ENCODE assay signal across 14 cellular contexts in the genomic region with DNA sequence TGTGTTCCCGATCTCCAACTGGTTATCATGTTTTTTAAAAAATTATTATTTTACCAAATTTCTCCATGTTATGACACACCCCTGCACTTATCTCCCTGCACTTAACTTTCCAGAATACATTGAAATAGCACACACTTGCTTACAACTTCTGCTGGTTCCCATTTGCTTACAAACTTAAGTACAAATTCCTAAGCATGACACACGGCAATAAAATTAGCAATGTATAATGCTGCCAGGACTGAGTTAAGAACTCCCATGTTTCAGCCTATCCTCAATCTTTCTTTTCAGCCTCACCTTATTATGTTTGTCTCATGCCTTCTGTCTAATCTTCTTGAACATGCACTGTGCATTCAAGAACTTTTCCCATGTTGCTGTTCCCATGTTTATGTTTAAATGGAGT. TPM values are rescaled to one million over a fixed set of nuclear protein-coding genes. Genes with fewer than 3 reads are reported as not detected.
DNase-seq lines count a peak whose midpoint lies in the region; ATAC-seq and TF ChIP-seq lines count a peak whose summit lies in the region.
"Had no signal": no experiment of that assay in that cellular context is flagged by ENCODE, and none has a peak within 500 bp of the region (broad histone marks: within the 10 kb centered on the region; RNA-seq: fewer than 3 reads in every experiment).

No MANE protein-coding gene starts in this region.

- H2BK15ac ChIP-seq in mesenchymal stem cell (ENCODE audit: low read depth, poor library complexity, severe bottlenecking): no peak overlapping the region

- ATAC-seq in GM21423 (IDR thresholded peaks at IDR 0.05; ENCODE audit: unreplicated experiment) (no peak), HG02885 (IDR thresholded peaks at IDR 0.05; ENCODE audit: poor library complexity, unreplicated experiment) (no peak)
- ATAC-seq: activated T-helper 17 cell treated with anti-CD3 and anti-CD28 coated beads, Interleukin-2, amount 50 U/mL, for 72 hours; CD8-positive, alpha-beta T cell had no signal

- peak; percentile 75 for DNase-seq in AG09309 (ENCODE audit: low read depth)
- DNase-seq in LoVo (ENCODE audit: low spot score): peak; percentile 80
- peak; percentile 43 for DNase-seq in epithelial cell of proximal tubule (ENCODE audit: low read depth)
- peak; percentile 84 for DNase-seq in mesenchymal stem cell
- DNase-seq in NCI-H2196 treated with DMSO at 0.1 percent for 48 hours (lab: John Stamatoyannopoulos, UW; ENCODE audit: unreplicated experiment): no peak
- no peak for DNase-seq in activated T-helper 2 cell treated with anti-CD3 and anti-CD28 coated beads, Interferon-gamma antibody, Interleukin-2, Interleukin-4, amounts not matched to agents 10 μg/mL and 5 μg/mL and 100 μg/mL, durations not matched to agents 14 hours and 24 hours and 36 hours (ENCODE audit: low spot score)
- DNase-seq: activated CD4-positive, alpha-beta T cell treated with anti-CD3 and anti-CD28 coated beads for 1 hour; CD8-positive, alpha-beta T cell; cerebellar nuclear complex; mesendoderm; NCI-H510A treated with DMSO at 0.1 percent for 48 hours had no signal

- no peak overlapping the region for H3K18ac ChIP-seq in mesenchymal stem cell (ENCODE audit: low read depth in 1 of 2, low read length in 2 of 2)

- no peaks in the 10 kb centered on the region for H3K27me3 ChIP-seq in mesenchymal stem cell (ENCODE audit: control insufficient read depth in 1 of 2, insufficient read depth in 1 of 2, low read length in 2 of 2)

- no peak overlapping the region for H3K4me2 ChIP-seq in mesenchymal stem cell (ENCODE audit: low read length, poor library complexity, severe bottlenecking)

- peak overlapping the region; percentile 33 for H3K9ac ChIP-seq in mesenchymal stem cell (ENCODE audit: low read length)

- H2BK5ac ChIP-seq in mesenchymal stem cell (ENCODE audit: low read depth, low read length, poor library complexity, severe bottlenecking): no peak overlapping the region

- TF ChIP-seq CTCF in AG09309 (IDR thresholded peaks at IDR 0.05; ENCODE audit: control insufficient read depth, insufficient read depth, low read depth, low read length, missing control alignments): no peak
- TF ChIP-seq CTCF in epithelial cell of proximal tubule (conservative IDR thresholded peaks at IDR 0.05; ENCODE audit: low read depth, low read length): no peak

- no peak overlapping the region for H3K4ac ChIP-seq in mesenchymal stem cell (ENCODE audit: low read depth in 1 of 2, low read length in 2 of 2)

- peaks cover 5% of the 10 kb centered on the region for H3K27me3 Mint-ChIP-seq in activated T-helper 2 cell treated with anti-CD3 and anti-CD28 coated beads, Interferon-gamma antibody, Interleukin-2, Interleukin-4, amounts not matched to agents 10 μg/mL and 5 μg/mL and 100 μg/mL, durations not matched to agents 14 hours and 24 hours and 36 hours (ENCODE audit: low read depth)

- 23% methylated on average over 2 of the region's 2 CpGs for WGBS in mesenchymal stem cell

- no peaks in the 10 kb centered on the region for H3K4me1 ChIP-seq in mesenchymal stem cell (ENCODE audit: control insufficient read depth, insufficient read depth, low read depth, low read length)

- H3K4me3 Mint-ChIP-seq in activated T-helper 2 cell treated with anti-CD3 and anti-CD28 coated beads, Interferon-gamma antibody, Interleukin-2, Interleukin-4, amounts not matched to agents 10 μg/mL and 5 μg/mL and 100 μg/mL, durations not matched to agents 14 hours and 24 hours and 36 hours (ENCODE audit: low read depth): no peak overlapping the region
- H3K4me3 Mint-ChIP-seq: activated T-helper 17 cell treated with anti-CD3 and anti-CD28 coated beads, Interleukin-2, amount 50 U/mL, for 72 hours; CD8-positive, alpha-beta T cell had no signal

- H2BK120ac ChIP-seq in mesenchymal stem cell (ENCODE audit: low read depth, low read length): no peak overlapping the region

- intact Hi-C loops in activated T-helper 2 cell treated with anti-CD3 and anti-CD28 coated beads, Interferon-gamma antibody, Interleukin-2, Interleukin-4, amounts not matched to agents 10 μg/mL and 5 μg/mL and 100 μg/mL, durations not matched to agents 14 hours and 24 hours and 36 hours (cut with micrococcal nuclease): no loop called here

- H4K8ac ChIP-seq in mesenchymal stem cell (ENCODE audit: low read length): no peak overlapping the region

- H3K79me1 ChIP-seq in mesenchymal stem cell (replicated peaks; ENCODE audit: low read length, poor library complexity, severe bottlenecking): no peaks in the 10 kb centered on the region

- H3K4me1 Mint-ChIP-seq in activated T-helper 2 cell treated with anti-CD3 and anti-CD28 coated beads, Interferon-gamma antibody, Interleukin-2, Interleukin-4, amounts not matched to agents 10 μg/mL and 5 μg/mL and 100 μg/mL, durations not matched to agents 14 hours and 24 hours and 36 hours (ENCODE audit: low read depth): peaks cover 1% of the 10 kb centered on the region
- H3K4me1 Mint-ChIP-seq: activated T-helper 17 cell treated with anti-CD3 and anti-CD28 coated beads, Interleukin-2, amount 50 U/mL, for 72 hours had no signal

- H3K27ac Mint-ChIP-seq in activated T-helper 2 cell treated with anti-CD3 and anti-CD28 coated beads, Interferon-gamma antibody, Interleukin-2, Interleukin-4, amounts not matched to agents 10 μg/mL and 5 μg/mL and 100 μg/mL, durations not matched to agents 14 hours and 24 hours and 36 hours: no peak overlapping the region
- H3K27ac Mint-ChIP-seq: activated T-helper 17 cell treated with anti-CD3 and anti-CD28 coated beads, Interleukin-2, amount 50 U/mL, for 72 hours; CD8-positive, alpha-beta T cell had no signal

- no peaks in the 10 kb centered on the region for H3K36me3 ChIP-seq in mesenchymal stem cell (ENCODE audit: control insufficient read depth in 1 of 2, insufficient read depth in 2 of 2, low read depth in 1 of 2, low read length in 2 of 2)

- H4K91ac ChIP-seq in mesenchymal stem cell (ENCODE audit: low read length): no peak overlapping the region

- no peak overlapping the region for H3K4me3 ChIP-seq in AG09309 (ENCODE audit: control insufficient read depth, low read depth, low read length)
- no peak overlapping the region for H3K4me3 ChIP-seq in epithelial cell of proximal tubule (ENCODE audit: low read depth, low read length)
- H3K4me3 ChIP-seq in mesenchymal stem cell (ENCODE audit: insufficient read depth in 1 of 2, low read depth in 1 of 2, low read length in 2 of 2): no peak overlapping the region

- H3K27ac ChIP-seq in mesenchymal stem cell (ENCODE audit: low read length, poor library complexity, severe bottlenecking): peak overlapping the region; percentile 40

- no peak overlapping the region for H2BK12ac ChIP-seq in mesenchymal stem cell (ENCODE audit: low read length in 2 of 2)

- H3K36me3 Mint-ChIP-seq in activated T-helper 2 cell treated with anti-CD3 and anti-CD28 coated beads, Interferon-gamma antibody, Interleukin-2, Interleukin-4, amounts not matched to agents 10 μg/mL and 5 μg/mL and 100 μg/mL, durations not matched to agents 14 hours and 24 hours and 36 hours (ENCODE audit: low read depth): no peaks in the 10 kb centered on the region
- H3K36me3 Mint-ChIP-seq: CD8-positive, alpha-beta T cell had no signal

- no peak overlapping the region for H3K14ac ChIP-seq in mesenchymal stem cell (ENCODE audit: low read length in 2 of 2)

- H2AFZ ChIP-seq in mesenchymal stem cell (ENCODE audit: low read depth, low read length): no peak overlapping the region

- no peaks in the 10 kb centered on the region for H3K9me3 Mint-ChIP-seq in activated T-helper 2 cell treated with anti-CD3 and anti-CD28 coated beads, Interferon-gamma antibody, Interleukin-2, Interleukin-4, amounts not matched to agents 10 μg/mL and 5 μg/mL and 100 μg/mL, durations not matched to agents 14 hours and 24 hours and 36 hours
- H3K9me3 Mint-ChIP-seq: CD8-positive, alpha-beta T cell had no signal

- no peak overlapping the region for H2AK5ac ChIP-seq in mesenchymal stem cell (ENCODE audit: low read length, severe bottlenecking)

- no peak overlapping the region for H3K23ac ChIP-seq in mesenchymal stem cell (ENCODE audit: low read length in 2 of 2)

- H3K9me3 ChIP-seq in mesenchymal stem cell (ENCODE audit: control insufficient read depth, low read length): no peaks in the 10 kb centered on the region

RNA-seq across cellular contexts. Expression of gene PRPS1L1, which starts 40.8 kb away (rescaled TPM):
- total RNA-seq in epithelial cell of proximal tubule: not detected in 2 replicates
- not detected for polyA plus RNA-seq in mesenchymal stem cell (2013, experiment 1 of 2)
- polyA plus RNA-seq in mesenchymal stem cell (2013, experiment 2 of 2): not detected
- not detected in 2 replicates for total RNA-seq in activated T-helper 2 cell treated with anti-CD3 and anti-CD28 coated beads, Interferon-gamma antibody, Interleukin-2, Interleukin-4, amounts not matched to agents 10 μg/mL and 5 μg/mL and 100 μg/mL, durations not matched to agents 14 hours and 24 hours and 36 hours
- total RNA-seq: activated T-helper 17 cell treated with anti-CD3 and anti-CD28 coated beads, Interleukin-2, amount 50 U/mL, for 72 hours; CD8-positive, alpha-beta T cell had no signal

RNA-seq across cellular contexts. Expression of gene SNX13, which starts 46.5 kb away (rescaled TPM):
- total RNA-seq in epithelial cell of proximal tubule: 10.8 and 26.0 TPM in 2 replicates
- 23.3 TPM for polyA plus RNA-seq in mesenchymal stem cell (2013, experiment 1 of 2)
- polyA plus RNA-seq in mesenchymal stem cell (2013, experiment 2 of 2): 24.6 TPM
- 21.2 and 21.9 TPM in 2 replicates for total RNA-seq in activated T-helper 2 cell treated with anti-CD3 and anti-CD28 coated beads, Interferon-gamma antibody, Interleukin-2, Interleukin-4, amounts not matched to agents 10 μg/mL and 5 μg/mL and 100 μg/mL, durations not matched to agents 14 hours and 24 hours and 36 hours

Comparison
In these comparisons a context has a peak if more than half of its experiments do, and no peak if none do; other contexts are left out.
1. DNase-seq: peak in AG09309 (single experiment), LoVo (single experiment), epithelial cell of proximal tubule (single experiment) and mesenchymal stem cell (single experiment); none in NCI-H2196 treated with DMSO at 0.1 percent for 48 hours (single experiment) and activated T-helper 2 cell treated with anti-CD3 and anti-CD28 coated beads, Interferon-gamma antibody, Interleukin-2, Interleukin-4, amounts not matched to agents 10 μg/mL and 5 μg/mL and 100 μg/mL, durations not matched to agents 14 hours and 24 hours and 36 hours (single experiment).